In the genomic region with DNA sequence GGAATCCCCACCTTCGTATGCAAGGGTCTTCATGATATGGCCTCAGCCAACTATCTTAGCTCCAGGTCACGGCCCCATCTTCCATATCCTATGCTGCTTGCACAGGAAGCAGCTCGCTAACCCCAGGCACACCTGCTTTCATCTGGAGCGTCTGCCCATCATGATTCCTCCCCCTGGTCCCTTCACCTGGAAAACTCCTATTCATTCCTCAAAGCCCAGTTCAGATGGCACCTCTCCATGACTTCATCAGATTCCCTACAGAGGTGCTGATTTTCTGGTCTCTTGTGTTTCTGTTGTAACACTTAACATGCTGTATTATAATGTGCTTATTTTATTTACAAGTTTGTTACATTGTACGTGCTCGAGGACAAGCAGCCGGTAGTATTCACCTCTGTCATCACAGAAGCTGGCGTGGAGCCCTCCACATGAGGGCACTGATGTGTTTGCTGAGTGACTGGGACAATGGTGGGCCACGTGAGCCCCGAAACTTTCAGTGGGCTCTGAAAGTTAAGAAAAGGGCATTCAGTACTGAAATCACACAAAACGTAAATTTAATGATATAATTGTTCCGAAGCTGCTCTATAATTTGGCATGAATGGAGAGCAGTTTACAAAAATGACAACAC, we compare ENCODE assay signal across 1 cellular context.
TF ChIP-seq lines count a peak whose summit lies in the region.

No MANE protein-coding gene starts in this region.

TF ChIP-seq in SK-N-SH treated with all-trans-retinoic acid at 6 μM for 48 hours, 23 proteins besides CTCF, POLR2A, EP300 and RAD21:
- TF ChIP-seq POU6F1 (CRISPR knock-in tag; IDR thresholded peaks at IDR 0.05; ENCODE audit: borderline replicate concordance, low read depth) (no peak), ZFP3 (CRISPR knock-in tag; IDR thresholded peaks at IDR 0.05) (peak; percentile 94)
